ENCODE assay signal across 8 cellular contexts in the genomic region with DNA sequence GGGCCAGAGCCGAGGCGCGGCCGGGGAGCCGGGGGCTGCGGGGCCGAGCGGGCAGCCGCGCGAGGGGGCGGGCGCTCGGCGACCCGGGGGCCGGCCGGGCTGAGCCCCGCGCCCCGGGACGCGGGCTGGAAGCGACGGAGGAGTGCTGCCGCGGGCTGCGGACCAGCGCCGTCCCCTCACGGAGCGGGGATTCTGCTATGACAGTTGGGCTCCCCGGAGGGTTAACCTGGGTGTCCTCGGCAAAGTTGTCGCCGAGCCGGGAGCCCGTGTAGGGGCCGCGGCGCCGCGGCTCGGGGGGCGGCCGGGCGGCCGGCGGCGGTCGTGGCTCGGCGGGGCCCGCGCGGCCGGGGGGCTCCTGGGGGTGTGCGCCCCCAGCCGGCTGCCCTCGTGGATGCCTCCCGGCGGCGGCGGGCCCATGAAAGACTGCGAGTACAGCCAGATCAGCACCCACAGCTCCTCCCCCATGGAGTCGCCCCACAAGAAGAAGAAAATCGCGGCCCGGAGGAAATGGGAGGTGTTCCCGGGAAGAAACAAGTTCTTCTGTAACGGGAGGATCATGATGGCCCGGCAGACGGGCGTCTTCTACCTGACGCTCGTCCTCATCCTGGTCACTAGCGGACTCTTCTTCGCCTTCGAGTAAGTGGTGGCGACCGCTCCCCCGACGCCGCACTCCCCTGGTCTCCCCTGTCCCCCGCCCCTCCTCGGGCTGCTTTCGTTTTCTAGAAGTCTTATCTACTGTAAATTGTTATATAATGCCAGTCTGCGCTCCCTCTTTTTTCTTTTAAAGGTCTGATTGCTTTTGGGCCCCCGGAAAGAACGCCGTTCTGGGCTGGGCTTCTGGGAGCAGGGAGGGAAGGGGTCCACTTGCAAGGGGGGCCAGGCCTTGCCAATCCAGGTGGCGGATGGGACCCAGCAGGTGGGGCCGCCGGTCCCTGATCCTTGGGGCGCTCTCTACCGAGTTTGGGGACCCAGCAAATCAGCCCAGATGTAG. TPM values are rescaled to one million over a fixed set of nuclear protein-coding genes. Genes with fewer than 3 reads are reported as not detected.
DNase-seq lines count a peak whose midpoint lies in the region; ATAC-seq and TF ChIP-seq lines count a peak whose summit lies in the region.

No MANE protein-coding gene starts in this region.

- H3K9me3 ChIP-seq in thyroid gland = no peaks in the 10 kb centered on the region

- intact Hi-C loops in thyroid gland (cut with DNase I) = loop anchor here (10.0 kb wide), 1 partner anchor 213 kb away; no protein-coding TSS in a partner anchor

- peak; percentile 32; the same call in 1 of the 2 replicates for TF ChIP-seq CTCF in RWPE1 (conservative IDR thresholded peaks at IDR 0.05; ENCODE audit: low read depth)
- no peak for TF ChIP-seq CTCF in thyroid gland (IDR thresholded peaks at IDR 0.05)

- H3K27me3 Mint-ChIP-seq in activated naive CD4-positive, alpha-beta T cell treated with anti-CD3 and anti-CD28 coated beads, Interleukin-2, amount 10 ng/mL, durations not matched to agents 7 days and 5 days = peaks cover 35% of the 10 kb centered on the region

- H3K27ac ChIP-seq in RWPE1 = peak overlapping the region; percentile 88
- peak overlapping the region in 2 of 3 donors; percentile 91 to 94 for H3K27ac ChIP-seq in thyroid gland

- ATAC-seq in GM18873 (IDR thresholded peaks at IDR 0.05; ENCODE audit: low FRiP score, unreplicated experiment) (peak; percentile 3), HG03175 (IDR thresholded peaks at IDR 0.05; ENCODE audit: unreplicated experiment) (peak; percentile 23)

- no peaks in the 10 kb centered on the region for H3K27me3 ChIP-seq in thyroid gland

- no peaks in the 10 kb centered on the region for H3K36me3 ChIP-seq in thyroid gland

- H3K36me3 Mint-ChIP-seq in activated naive CD4-positive, alpha-beta T cell treated with anti-CD3 and anti-CD28 coated beads, Interleukin-2, amount 10 ng/mL, durations not matched to agents 7 days and 5 days = peaks cover 2% of the 10 kb centered on the region

- DNase-seq in AG08395 (ENCODE audit: low spot score) (peak; percentile 54), RWPE1 (ENCODE audit: low spot score) (peak; percentile 54), glomerular visceral epithelial cell (ENCODE audit: extremely low spot score) (peak; percentile 62), occipital lobe (lab: John Stamatoyannopoulos, UW) (peak; percentile 50), thyroid gland (peak; percentile 59 to 61)
- peak; percentile 72 for DNase-seq in activated naive CD4-positive, alpha-beta T cell treated with anti-CD3 and anti-CD28 coated beads, Interleukin-2, amount 10 ng/mL, durations not matched to agents 7 days and 5 days

- CTCF ChIA-PET in RWPE1 (lab: Yijun Ruan, JAX) = no interaction called here
- CTCF ChIA-PET in activated naive CD4-positive, alpha-beta T cell treated with anti-CD3 and anti-CD28 coated beads, Interleukin-2, amount 10 ng/mL, durations not matched to agents 7 days and 5 days (lab: Charles Lee) = interaction anchor here (1.0 kb wide), 1 partner anchor 63 kb away, joined by 3 read pairs; no protein-coding TSS in a partner anchor

- POLR2A ChIA-PET in RWPE1 (lab: Yijun Ruan, JAX; ENCODE audit: low non-redundant PET) = no interaction called here

- peak overlapping the region; percentile 52 to 96 (median 88) for H3K4me3 ChIP-seq in thyroid gland (replicated peaks in 1 of 3)

- no peaks in the 10 kb centered on the region for H3K9me3 Mint-ChIP-seq in activated naive CD4-positive, alpha-beta T cell treated with anti-CD3 and anti-CD28 coated beads, Interleukin-2, amount 10 ng/mL, durations not matched to agents 7 days and 5 days

- peaks cover 25% of the 10 kb centered on the region for H3K4me1 Mint-ChIP-seq in activated naive CD4-positive, alpha-beta T cell treated with anti-CD3 and anti-CD28 coated beads, Interleukin-2, amount 10 ng/mL, durations not matched to agents 7 days and 5 days

- H3K4me3 Mint-ChIP-seq in activated naive CD4-positive, alpha-beta T cell treated with anti-CD3 and anti-CD28 coated beads, Interleukin-2, amount 10 ng/mL, durations not matched to agents 7 days and 5 days = peak overlapping the region; percentile 82

- TF ChIP-seq POLR2A in thyroid gland (IDR thresholded peaks at IDR 0.05) = no peak

- 2 to 3% methylated on average over 27 to 29 of the region's 96 CpGs for WGBS in thyroid gland, 2 donors

- peak overlapping the region; percentile 77 for H3K27ac Mint-ChIP-seq in activated naive CD4-positive, alpha-beta T cell treated with anti-CD3 and anti-CD28 coated beads, Interleukin-2, amount 10 ng/mL, durations not matched to agents 7 days and 5 days

- H3K4me1 ChIP-seq in thyroid gland = peaks cover 0 to 13% of the 10 kb centered on the region in 2 donors

RNA-seq across cellular contexts. Expression of a gene that starts 0.9 kb away (rescaled TPM):
- total RNA-seq in occipital lobe = 14.3 TPM
- 10 to 100 TPM in 2 of 4 donors, 1 to 10 TPM in 2; 6.2 to 20.6 (median 15.1) TPM for total RNA-seq in thyroid gland

RNA-seq across cellular contexts. Expression of a gene that starts 58.6 kb away (rescaled TPM):
- total RNA-seq in occipital lobe (11.1 TPM), thyroid gland (10 to 100 TPM in 2 of 4 donors, 1 to 10 TPM in 2; 7.0 to 14.0 (median 9.7) TPM)

Comparison
In these comparisons a context has a peak if more than half of its experiments do, and no peak if none do; other contexts are left out.
1. Peak in every context shown above with its lines: DNase-seq, ATAC-seq, H3K4me3 ChIP-seq and H3K27ac ChIP-seq.